ENCODE assay signal across 1 cellular context in the genomic region with DNA sequence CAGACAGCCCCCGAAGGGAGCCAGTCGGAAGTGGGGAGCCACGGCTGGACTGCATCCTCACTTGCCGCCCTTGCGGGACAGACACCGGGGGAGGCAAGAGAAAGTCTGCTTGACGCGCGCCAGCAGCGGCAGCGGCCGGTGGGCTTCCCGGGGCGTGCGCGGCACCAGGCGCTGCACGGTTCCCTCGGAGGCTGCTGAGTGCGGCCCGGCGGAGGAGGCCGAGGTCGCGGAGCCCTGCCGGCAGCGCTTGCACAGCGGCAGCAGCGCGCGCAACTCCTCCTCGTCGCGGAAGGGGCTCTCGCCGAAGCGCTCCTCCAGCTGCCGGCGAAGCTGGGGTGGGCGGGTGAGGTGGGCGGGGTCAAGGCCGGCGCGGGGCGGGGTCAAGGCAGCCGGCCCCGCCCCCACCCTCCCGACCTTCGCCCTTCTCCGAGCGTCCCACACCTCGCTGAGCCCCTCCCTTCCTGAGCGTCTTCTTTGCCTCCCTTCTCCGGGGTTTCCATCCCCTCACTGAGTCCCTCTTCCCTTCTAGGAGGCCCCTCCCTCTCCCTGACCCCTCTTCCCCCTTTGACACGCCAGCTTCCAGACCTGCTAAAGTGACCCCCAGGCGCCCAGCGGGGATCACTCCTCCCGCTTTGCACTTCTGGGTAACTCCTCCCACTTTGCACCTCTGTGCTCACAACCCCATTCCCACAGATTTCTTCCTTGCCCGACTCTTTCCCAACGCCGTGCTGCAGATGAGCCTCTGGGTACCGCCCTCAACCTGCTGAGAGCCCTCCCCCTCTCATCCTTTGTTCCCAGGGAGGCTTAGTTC.
TF ChIP-seq lines count a peak whose summit lies in the region.

No MANE protein-coding gene starts in this region.

TF ChIP-seq in HEK293, 187 proteins besides CTCF, POLR2A, EP300 and RAD21 (continued from another document):
- TF ChIP-seq, protein P1, sequence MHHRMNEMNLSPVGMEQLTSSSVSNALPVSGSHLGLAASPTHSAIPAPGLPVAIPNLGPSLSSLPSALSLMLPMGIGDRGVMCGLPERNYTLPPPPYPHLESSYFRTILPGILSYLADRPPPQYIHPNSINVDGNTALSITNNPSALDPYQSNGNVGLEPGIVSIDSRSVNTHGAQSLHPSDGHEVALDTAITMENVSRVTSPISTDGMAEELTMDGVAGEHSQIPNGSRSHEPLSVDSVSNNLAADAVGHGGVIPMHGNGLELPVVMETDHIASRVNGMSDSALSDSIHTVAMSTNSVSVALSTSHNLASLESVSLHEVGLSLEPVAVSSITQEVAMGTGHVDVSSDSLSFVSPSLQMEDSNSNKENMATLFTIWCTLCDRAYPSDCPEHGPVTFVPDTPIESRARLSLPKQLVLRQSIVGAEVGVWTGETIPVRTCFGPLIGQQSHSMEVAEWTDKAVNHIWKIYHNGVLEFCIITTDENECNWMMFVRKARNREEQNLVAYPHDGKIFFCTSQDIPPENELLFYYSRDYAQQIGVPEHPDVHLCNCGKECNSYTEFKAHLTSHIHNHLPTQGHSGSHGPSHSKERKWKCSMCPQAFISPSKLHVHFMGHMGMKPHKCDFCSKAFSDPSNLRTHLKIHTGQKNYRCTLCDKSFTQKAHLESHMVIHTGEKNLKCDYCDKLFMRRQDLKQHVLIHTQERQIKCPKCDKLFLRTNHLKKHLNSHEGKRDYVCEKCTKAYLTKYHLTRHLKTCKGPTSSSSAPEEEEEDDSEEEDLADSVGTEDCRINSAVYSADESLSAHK (tag by site-specific recombination; IDR thresholded peaks at IDR 0.05) = no peak
- TF ChIP-seq, protein P2, sequence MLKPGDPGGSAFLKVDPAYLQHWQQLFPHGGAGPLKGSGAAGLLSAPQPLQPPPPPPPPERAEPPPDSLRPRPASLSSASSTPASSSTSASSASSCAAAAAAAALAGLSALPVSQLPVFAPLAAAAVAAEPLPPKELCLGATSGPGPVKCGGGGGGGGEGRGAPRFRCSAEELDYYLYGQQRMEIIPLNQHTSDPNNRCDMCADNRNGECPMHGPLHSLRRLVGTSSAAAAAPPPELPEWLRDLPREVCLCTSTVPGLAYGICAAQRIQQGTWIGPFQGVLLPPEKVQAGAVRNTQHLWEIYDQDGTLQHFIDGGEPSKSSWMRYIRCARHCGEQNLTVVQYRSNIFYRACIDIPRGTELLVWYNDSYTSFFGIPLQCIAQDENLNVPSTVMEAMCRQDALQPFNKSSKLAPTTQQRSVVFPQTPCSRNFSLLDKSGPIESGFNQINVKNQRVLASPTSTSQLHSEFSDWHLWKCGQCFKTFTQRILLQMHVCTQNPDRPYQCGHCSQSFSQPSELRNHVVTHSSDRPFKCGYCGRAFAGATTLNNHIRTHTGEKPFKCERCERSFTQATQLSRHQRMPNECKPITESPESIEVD (tag by site-specific recombination; IDR thresholded peaks at IDR 0.05) = no peak
- TF ChIP-seq, protein P3, sequence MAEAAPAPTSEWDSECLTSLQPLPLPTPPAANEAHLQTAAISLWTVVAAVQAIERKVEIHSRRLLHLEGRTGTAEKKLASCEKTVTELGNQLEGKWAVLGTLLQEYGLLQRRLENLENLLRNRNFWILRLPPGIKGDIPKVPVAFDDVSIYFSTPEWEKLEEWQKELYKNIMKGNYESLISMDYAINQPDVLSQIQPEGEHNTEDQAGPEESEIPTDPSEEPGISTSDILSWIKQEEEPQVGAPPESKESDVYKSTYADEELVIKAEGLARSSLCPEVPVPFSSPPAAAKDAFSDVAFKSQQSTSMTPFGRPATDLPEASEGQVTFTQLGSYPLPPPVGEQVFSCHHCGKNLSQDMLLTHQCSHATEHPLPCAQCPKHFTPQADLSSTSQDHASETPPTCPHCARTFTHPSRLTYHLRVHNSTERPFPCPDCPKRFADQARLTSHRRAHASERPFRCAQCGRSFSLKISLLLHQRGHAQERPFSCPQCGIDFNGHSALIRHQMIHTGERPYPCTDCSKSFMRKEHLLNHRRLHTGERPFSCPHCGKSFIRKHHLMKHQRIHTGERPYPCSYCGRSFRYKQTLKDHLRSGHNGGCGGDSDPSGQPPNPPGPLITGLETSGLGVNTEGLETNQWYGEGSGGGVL (tag by site-specific recombination; IDR thresholded peaks at IDR 0.05) = 0 out of 2 replicates have a peak, but pooled peaks have one; percentile 37
- TF ChIP-seq, protein P4, sequence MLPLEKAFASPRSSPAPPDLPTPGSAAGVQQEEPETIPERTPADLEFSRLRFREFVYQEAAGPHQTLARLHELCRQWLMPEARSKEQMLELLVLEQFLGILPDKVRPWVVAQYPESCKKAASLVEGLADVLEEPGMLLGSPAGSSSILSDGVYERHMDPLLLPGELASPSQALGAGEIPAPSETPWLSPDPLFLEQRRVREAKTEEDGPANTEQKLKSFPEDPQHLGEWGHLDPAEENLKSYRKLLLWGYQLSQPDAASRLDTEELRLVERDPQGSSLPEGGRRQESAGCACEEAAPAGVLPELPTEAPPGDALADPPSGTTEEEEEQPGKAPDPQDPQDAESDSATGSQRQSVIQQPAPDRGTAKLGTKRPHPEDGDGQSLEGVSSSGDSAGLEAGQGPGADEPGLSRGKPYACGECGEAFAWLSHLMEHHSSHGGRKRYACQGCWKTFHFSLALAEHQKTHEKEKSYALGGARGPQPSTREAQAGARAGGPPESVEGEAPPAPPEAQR (tag by site-specific recombination; IDR thresholded peaks at IDR 0.05) = no peak
- no peak for TF ChIP-seq ZNF747 (tag by site-specific recombination; IDR thresholded peaks at IDR 0.05)
- TF ChIP-seq WT1 (tag by site-specific recombination; IDR thresholded peaks at IDR 0.05) = peak; percentile 60
